ENCODE assay signal across 8 cellular contexts in genomic region chr17:8162232-8162996, GRCh38. TPM values are rescaled to one million over a fixed set of nuclear protein-coding genes. Genes with fewer than 3 reads are reported as not detected.
DNase-seq lines count a peak whose midpoint lies in the region; ATAC-seq, FAIRE-seq and TF ChIP-seq lines count a peak whose summit lies in the region.

TSS of gene VAMP2 (minus strand) at chr17:8162948. CDS start at chr17:8162879, 69 bp downstream.

- FAIRE-seq in HepG2 (lab: Jason Lieb, UNC), result no peak

- peak; percentile 63 for ATAC-seq in GM18511 (IDR thresholded peaks at IDR 0.05; ENCODE audit: unreplicated experiment)
- peak; percentile 11 for ATAC-seq in HepG2
- no peak for ATAC-seq in GM21447 (IDR thresholded peaks at IDR 0.05; ENCODE audit: unreplicated experiment)

- H3K9ac ChIP-seq in HepG2 (ENCODE audit: insufficient read depth, low read depth, low read length), result peak within 1 kb of the TSS; percentile 95

- TF ChIP-seq CTCF in 22Rv1 (IDR thresholded peaks at IDR 0.05) (no peak), coronary artery (IDR thresholded peaks at IDR 0.05) (no peak), HepG2 (CRISPR knock-in tag; IDR thresholded peaks at IDR 0.05) (no peak)

- H3K9me3 ChIP-seq in HepG2 (ENCODE audit: low read length), result no peaks in the 10 kb centered on the region

- in situ Hi-C loops in HepG2 (cut with HindIII; ENCODE audit: extremely low pct_ligation_motif_present, low pct_unique_long_range_greater_than_20kb), result no loop called here

- CTCF ChIA-PET in HepG2 (lab: Yijun Ruan, JAX; ENCODE audit: low intra/inter-chr PET ratio, low total read pairs), result interaction anchor here (1.9 kb wide), 1 partner anchor 24 kb away, joined by 5 read pairs; no protein-coding TSS in a partner anchor

- peak within 1 kb of the TSS; percentile 100 for H3K4me2 ChIP-seq in HepG2 (ENCODE audit: low read depth, low read length)

- H3K79me2 ChIP-seq in HepG2 (ENCODE audit: insufficient read depth, low read length), result peaks cover 18% of the 10 kb centered on the region

- H3K4me3 ChIP-seq in coronary artery (peak within 1 kb of the TSS; percentile 96), HepG2 (replicated peaks in 1 of 3; ENCODE audit: insufficient read depth in 1 of 3, low read depth in 2 of 3, low read length in 3 of 3) (peak within 1 kb of the TSS; percentile 92 to 99 (median 98))

- TF ChIP-seq EP300 in HepG2 (IDR thresholded peaks at IDR 0.05; ENCODE audit: low read depth in 2 of 2, low read length in 2 of 2) (no peak), HepG2 (CRISPR knock-in tag; IDR thresholded peaks at IDR 0.05; ENCODE audit: borderline replicate concordance) (no peak)

- H2AFZ ChIP-seq in HepG2 (ENCODE audit: low read length), result peak within 1 kb of the TSS; percentile 63

- H3K4me1 ChIP-seq in HepG2 (ENCODE audit: insufficient read depth, low read length), result peaks cover 66% of the 10 kb centered on the region

- H3K27ac ChIP-seq in 22Rv1, result peak within 1 kb of the TSS; percentile 97
- H3K27ac ChIP-seq in coronary artery, result peak within 1 kb of the TSS; percentile 99 to 100
- peak within 1 kb of the TSS; percentile 95 for H3K27ac ChIP-seq in HepG2 (ENCODE audit: extremely low read length, insufficient read depth, low read length)

- DNase-seq in NCI-H1092 (lab: John Stamatoyannopoulos, UW) (peak; percentile 52), coronary artery (ENCODE audit: low spot score) (peak; percentile 83), HepG2 (ENCODE audit: low spot score) (no peak)
- DNase-seq in activated CD4-positive, alpha-beta T cell treated with anti-CD3 and anti-CD28 coated beads for 4 hours, result peak; percentile 79 to 81
- DNase-seq in stimulated activated CD4-positive, alpha-beta T cell treated with anti-CD3 and anti-CD28 coated beads, Interleukin-4, amount 100 ng/mL, for 48 hours (ENCODE audit: low read depth in 2 of 2), result peak; percentile 75 to 77

- no TSS peak for BruUV-seq in HepG2 (replicated peaks; lab: Mats Ljungman, UMichigan)

- peaks cover 1 to 7% of the 10 kb centered on the region in 2 experiments; a peak in 3 of 5 replicates for H3K36me3 ChIP-seq in HepG2 (replicated peaks in 1 of 2; ENCODE audit: control insufficient read depth in 1 of 2, insufficient read depth in 2 of 2, low read length in 2 of 2)

- TF ChIP-seq POLR2A in HepG2 (IDR thresholded peaks at IDR 0.05; ENCODE audit: insufficient read depth in 1 of 2, low read depth in 2 of 2, low read length in 2 of 2), result peak in 1 of 2 experiments; percentile 75; a peak in 3 of 4 replicates

- WGBS in HepG2 (ENCODE audit: low lambda C conversion rate), result 0% methylated on average over 2 of the region's 75 CpGs

- POLR2A ChIA-PET in HepG2 (lab: Yijun Ruan, JAX), result interaction anchor here (2.6 kb wide), 1 partner anchor 11 kb away, joined by 149 read pairs; no protein-coding TSS in a partner anchor

- no peaks in the 10 kb centered on the region; a peak in 1 of 5 replicates for H3K27me3 ChIP-seq in HepG2 (ENCODE audit: control insufficient read depth in 1 of 2, insufficient read depth in 2 of 2, low read length in 2 of 2)

- H4K20me1 ChIP-seq in HepG2 (ENCODE audit: insufficient read depth, low read length), result no peaks in the 10 kb centered on the region

- intact Hi-C loops in HepG2 (cut with micrococcal nuclease; ENCODE audit: unreplicated experiment), result no loop called here

- TF ChIP-seq RAD21 in HepG2 (CRISPR knock-in tag; IDR thresholded peaks at IDR 0.05), result peak; percentile 28; the same call in 1 of the 2 replicates

TF ChIP-seq in HepG2, 621 proteins besides CTCF, POLR2A, EP300 and RAD21 (continues in another document):
- TF ChIP-seq ELF4 (CRISPR knock-in tag; IDR thresholded peaks at IDR 0.05; ENCODE audit: borderline replicate concordance) (no peak), GATA4 (IDR thresholded peaks at IDR 0.05; ENCODE audit: borderline replicate concordance, low read depth) (no peak), MAFF (IDR thresholded peaks at IDR 0.05; ENCODE audit: low read depth, low read length) (no peak), HOXA3 (CRISPR knock-in tag; IDR thresholded peaks at IDR 0.05) (peak; percentile 91), MIXL1 (CRISPR knock-in tag; IDR thresholded peaks at IDR 0.05) (no peak), KAT7 (CRISPR knock-in tag; IDR thresholded peaks at IDR 0.05; ENCODE audit: borderline replicate concordance) (peak; percentile 57; the same call in 1 of the 2 replicates)
- TF ChIP-seq, protein P1, sequence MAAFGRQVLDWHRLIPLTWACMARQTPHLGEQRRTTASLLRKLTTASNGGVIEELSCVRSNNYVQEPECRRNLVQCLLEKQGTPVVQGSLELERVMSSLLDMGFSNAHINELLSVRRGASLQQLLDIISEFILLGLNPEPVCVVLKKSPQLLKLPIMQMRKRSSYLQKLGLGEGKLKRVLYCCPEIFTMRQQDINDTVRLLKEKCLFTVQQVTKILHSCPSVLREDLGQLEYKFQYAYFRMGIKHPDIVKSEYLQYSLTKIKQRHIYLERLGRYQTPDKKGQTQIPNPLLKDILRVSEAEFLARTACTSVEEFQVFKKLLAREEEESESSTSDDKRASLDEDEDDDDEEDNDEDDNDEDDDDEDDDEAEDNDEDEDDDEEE (CRISPR knock-in tag; IDR thresholded peaks at IDR 0.05), result 0 out of 2 replicates have a peak, but pooled peaks have one; percentile 59

RNA-seq across cellular contexts. Expression of gene VAMP2, which starts in this region (rescaled TPM):
- 2.0 and 3.9 TPM in 2 replicates for total RNA-seq in HepG2 (2016; rRNA removed; fragmentation: Illumina TruSeq; extraction: Trizol)
- total RNA-seq in HepG2 (2016; cell fraction: cytosol; rRNA removed; fragmentation: Illumina TruSeq; extraction: Trizol; ENCODE audit: low read depth), result 4.1 and 5.2 TPM in 2 replicates
- 1.9 and 3.4 TPM in 2 replicates for total RNA-seq in HepG2 (2016; cell fraction: insoluble cytoplasmic fraction; rRNA removed; fragmentation: Illumina TruSeq; extraction: Trizol)
- 3.2 and 3.4 TPM in 2 replicates for total RNA-seq in HepG2 (2016; cell fraction: membrane; rRNA removed; fragmentation: Illumina TruSeq; extraction: Trizol)
- total RNA-seq in HepG2 (2016; cell fraction: nucleus; rRNA removed; fragmentation: Illumina TruSeq; extraction: Trizol), result 6.5 and 7.1 TPM in 2 replicates
- 17.2 and 19.6 TPM in 2 replicates for polyA plus RNA-seq in HepG2 (2011; rRNA removed)
- 10.1 and 13.2 TPM in 2 replicates for polyA plus RNA-seq in HepG2 (2011; cell fraction: cytosol; rRNA removed)
- polyA plus RNA-seq in HepG2 (2011; cell fraction: nucleus; rRNA removed), result 40.7 and 63.7 TPM in 2 replicates
- polyA plus RNA-seq in HepG2 (2012), result 29.0 and 34.1 TPM in 2 replicates
- polyA plus RNA-seq in HepG2 (2016; cell fraction: cytosol; fragmentation: Illumina TruSeq; extraction: Trizol; ENCODE audit: low read depth), result 2.0 and 2.2 TPM in 2 replicates
- polyA plus RNA-seq in HepG2 (2016; cell fraction: insoluble cytoplasmic fraction; fragmentation: Illumina TruSeq; extraction: Trizol; ENCODE audit: low read depth), result 7.1 and 8.5 TPM in 2 replicates
- 4.9 and 5.5 TPM in 2 replicates for polyA plus RNA-seq in HepG2 (2016; cell fraction: membrane; fragmentation: Illumina TruSeq; extraction: Trizol; ENCODE audit: low read depth)
- 35.4 and 36.0 TPM in 2 replicates for polyA plus RNA-seq in HepG2 (2016; cell fraction: nucleus; fragmentation: Illumina TruSeq; extraction: Trizol; ENCODE audit: insufficient read depth, low read depth)
- 6.8 and 7.6 TPM in 2 replicates for polyA minus RNA-seq in HepG2 (2011; rRNA and poly(A)+ RNA removed; ENCODE audit: low replicate concordance)
- 3.4 and 6.6 TPM in 2 replicates for polyA minus RNA-seq in HepG2 (2011; cell fraction: cytosol; rRNA and poly(A)+ RNA removed)
- 10.8 and 14.9 TPM in 2 replicates for polyA minus RNA-seq in HepG2 (2011; cell fraction: nucleus; rRNA and poly(A)+ RNA removed)
